In genomic region chr3:29324180-29324651, GRCh38 we compare ENCODE assay signal across 9 cellular contexts. TPM values are rescaled to one million over a fixed set of nuclear protein-coding genes. Genes with fewer than 3 reads are reported as not detected.
DNase-seq lines count a peak whose midpoint lies in the region; ATAC-seq, FAIRE-seq and TF ChIP-seq lines count a peak whose summit lies in the region.
"Had no signal": no experiment of that assay in that cellular context is flagged by ENCODE, and none has a peak within 500 bp of the region (broad histone marks: within the 10 kb centered on the region; RNA-seq: fewer than 3 reads in every experiment).

No MANE protein-coding gene starts in this region.

- H3K36me3 ChIP-seq in astrocyte (ENCODE audit: insufficient read depth, low read length): no peaks in the 10 kb centered on the region

- DNase-seq in AG04450 (ENCODE audit: low read depth, low spot score) (no peak), astrocyte (ENCODE audit: low read depth) (peak; percentile 71), lung microvascular endothelial cell (ENCODE audit: low read depth in 2 of 2) (peak; percentile 83 to 98), DMS153 treated with DMSO at 0.1 percent for 48 hours (lab: John Stamatoyannopoulos, UW; ENCODE audit: unreplicated experiment) (no peak), cortex of kidney (lab: John Stamatoyannopoulos, UW) (no peak)
- DNase-seq in activated T-helper 1 cell treated with anti-CD3 and anti-CD28 coated beads, Interleukin-12 subunit alpha, Interleukin-12 subunit beta, Interleukin-2, Interleukin-4 antibody, amounts not matched to agents 30 ng/mL and 10 ng/mL and 1 ng/mL, durations not matched to agents 14 hours and 24 hours and 36 hours (ENCODE audit: low spot score): no peak

- H3K36me3 Mint-ChIP-seq in astrocyte (ENCODE audit: low read depth, unreplicated experiment): no peaks in the 10 kb centered on the region
- no peaks in the 10 kb centered on the region for H3K36me3 Mint-ChIP-seq in activated T-helper 1 cell treated with anti-CD3 and anti-CD28 coated beads, Interleukin-12 subunit alpha, Interleukin-12 subunit beta, Interleukin-2, Interleukin-4 antibody, amounts not matched to agents 30 ng/mL and 10 ng/mL and 1 ng/mL, durations not matched to agents 14 hours and 24 hours and 36 hours (ENCODE audit: low read depth)

- H3K4me3 Mint-ChIP-seq in astrocyte (ENCODE audit: unreplicated experiment): no peak overlapping the region
- no peak overlapping the region for H3K4me3 Mint-ChIP-seq in activated T-helper 1 cell treated with anti-CD3 and anti-CD28 coated beads, Interleukin-12 subunit alpha, Interleukin-12 subunit beta, Interleukin-2, Interleukin-4 antibody, amounts not matched to agents 30 ng/mL and 10 ng/mL and 1 ng/mL, durations not matched to agents 14 hours and 24 hours and 36 hours

- peak; percentile 95 for FAIRE-seq in astrocyte (lab: Jason Lieb, UNC)
- FAIRE-seq: endometrium had no signal

- H3K27ac ChIP-seq in AG04450 (ENCODE audit: low read depth, low read length) (peak overlapping the region; percentile 11), astrocyte (ENCODE audit: low read depth, low read length) (peak overlapping the region; percentile 87)

- no peaks in the 10 kb centered on the region for H3K9me3 Mint-ChIP-seq in astrocyte (ENCODE audit: unreplicated experiment)
- H3K9me3 Mint-ChIP-seq in activated T-helper 1 cell treated with anti-CD3 and anti-CD28 coated beads, Interleukin-12 subunit alpha, Interleukin-12 subunit beta, Interleukin-2, Interleukin-4 antibody, amounts not matched to agents 30 ng/mL and 10 ng/mL and 1 ng/mL, durations not matched to agents 14 hours and 24 hours and 36 hours: no peaks in the 10 kb centered on the region

- TF ChIP-seq CTCF in AG04450 (IDR thresholded peaks at IDR 0.05; ENCODE audit: low read depth, low read length) (no peak), astrocyte (IDR thresholded peaks at IDR 0.05; ENCODE audit: insufficient read depth, low read depth, low read length) (no peak)

- peak overlapping the region; percentile 84 for H3K4me2 ChIP-seq in astrocyte (ENCODE audit: low read length)

- peak overlapping the region; percentile 71 for H2AFZ ChIP-seq in astrocyte (ENCODE audit: low read depth, low read length)

- H3K27me3 ChIP-seq in AG04450 (ENCODE audit: control insufficient read depth, insufficient read depth, low read length): no peaks in the 10 kb centered on the region
- no peaks in the 10 kb centered on the region for H3K27me3 ChIP-seq in astrocyte (ENCODE audit: insufficient read depth, low read length)

- peaks cover 8% of the 10 kb centered on the region for H3K4me1 ChIP-seq in astrocyte (ENCODE audit: insufficient read depth, low read length)

- peaks cover 17% of the 10 kb centered on the region for H3K4me1 Mint-ChIP-seq in astrocyte (ENCODE audit: low read depth, unreplicated experiment)
- H3K4me1 Mint-ChIP-seq in activated T-helper 1 cell treated with anti-CD3 and anti-CD28 coated beads, Interleukin-12 subunit alpha, Interleukin-12 subunit beta, Interleukin-2, Interleukin-4 antibody, amounts not matched to agents 30 ng/mL and 10 ng/mL and 1 ng/mL, durations not matched to agents 14 hours and 24 hours and 36 hours (ENCODE audit: low read depth): peaks cover 9% of the 10 kb centered on the region

- peak overlapping the region; percentile 49 for H3K9ac ChIP-seq in astrocyte (ENCODE audit: low read length)

- H3K4me3 ChIP-seq in AG04450 (ENCODE audit: low read depth, low read length) (no peak overlapping the region), astrocyte (ENCODE audit: insufficient read depth, low read depth, low read length) (peak overlapping the region; percentile 47)

- peak; percentile 95 for ATAC-seq in GM19043 (IDR thresholded peaks at IDR 0.05; ENCODE audit: low read depth, unreplicated experiment)
- ATAC-seq in HG03139 (IDR thresholded peaks at IDR 0.05; ENCODE audit: unreplicated experiment): peak; percentile 98

- intact Hi-C loops in activated T-helper 1 cell treated with anti-CD3 and anti-CD28 coated beads, Interleukin-12 subunit alpha, Interleukin-12 subunit beta, Interleukin-2, Interleukin-4 antibody, amounts not matched to agents 30 ng/mL and 10 ng/mL and 1 ng/mL, durations not matched to agents 14 hours and 24 hours and 36 hours (cut with micrococcal nuclease): no loop called here

- H3K9me3 ChIP-seq in AG04450 (ENCODE audit: control insufficient read depth, insufficient read depth, low read length) (no peaks in the 10 kb centered on the region), astrocyte (ENCODE audit: insufficient read depth, low read depth, low read length) (no peaks in the 10 kb centered on the region)

- H3K27ac Mint-ChIP-seq in astrocyte (ENCODE audit: unreplicated experiment): peak overlapping the region; percentile 66
- H3K27ac Mint-ChIP-seq in activated T-helper 1 cell treated with anti-CD3 and anti-CD28 coated beads, Interleukin-12 subunit alpha, Interleukin-12 subunit beta, Interleukin-2, Interleukin-4 antibody, amounts not matched to agents 30 ng/mL and 10 ng/mL and 1 ng/mL, durations not matched to agents 14 hours and 24 hours and 36 hours: no peak overlapping the region

- CTCF ChIA-PET in AG04450 (lab: Charles Lee): interaction anchor here (0.6 to 1.8 kb wide), 3 partner anchors 10 to 116 kb away, joined by 4 to 6 read pairs (median 5); no protein-coding TSS in a partner anchor

- POLR2A ChIA-PET in AG04450 (lab: Yijun Ruan, JAX): interaction anchor here (0.7 to 1.4 kb wide), 2 partner anchors 12 to 14 kb away, joined by 3 to 5 read pairs; no protein-coding TSS in a partner anchor

- H3K79me2 ChIP-seq in astrocyte (ENCODE audit: insufficient read depth, low read length): peaks cover 93% of the 10 kb centered on the region

- no peaks in the 10 kb centered on the region for H3K27me3 Mint-ChIP-seq in astrocyte (ENCODE audit: low read depth, unreplicated experiment)
- H3K27me3 Mint-ChIP-seq in activated T-helper 1 cell treated with anti-CD3 and anti-CD28 coated beads, Interleukin-12 subunit alpha, Interleukin-12 subunit beta, Interleukin-2, Interleukin-4 antibody, amounts not matched to agents 30 ng/mL and 10 ng/mL and 1 ng/mL, durations not matched to agents 14 hours and 24 hours and 36 hours (ENCODE audit: insufficient read depth): peaks cover 2% of the 10 kb centered on the region

- H4K20me1 ChIP-seq in astrocyte (ENCODE audit: insufficient read depth, low read length): peaks cover 7% of the 10 kb centered on the region

RNA-seq across cellular contexts. Expression of gene RBMS3, which starts 43.3 kb away (rescaled TPM):
- polyA plus RNA-seq in AG04450 (2011; rRNA removed): 32.0 and 33.4 TPM in 2 replicates
- polyA minus RNA-seq in AG04450 (2011; rRNA and poly(A)+ RNA removed): 267 and 274 TPM in 2 replicates
- 32.3 and 33.0 TPM in 2 replicates for total RNA-seq in astrocyte
- 22.6 and 24.2 TPM in 2 replicates for total RNA-seq in lung microvascular endothelial cell
- total RNA-seq in activated T-helper 1 cell treated with anti-CD3 and anti-CD28 coated beads, Interleukin-12 subunit alpha, Interleukin-12 subunit beta, Interleukin-2, Interleukin-4 antibody, amounts not matched to agents 30 ng/mL and 10 ng/mL and 1 ng/mL, durations not matched to agents 14 hours and 24 hours and 36 hours: 3.4 and 3.7 TPM in 2 replicates

Comparison
In these comparisons a context has a peak if more than half of its experiments do, and no peak if none do; other contexts are left out.
1. DNase-seq: peak in astrocyte (single experiment) and lung microvascular endothelial cell (2 of 2); none in AG04450 (single experiment), DMS153 treated with DMSO at 0.1 percent for 48 hours (single experiment), activated T-helper 1 cell treated with anti-CD3 and anti-CD28 coated beads, Interleukin-12 subunit alpha, Interleukin-12 subunit beta, Interleukin-2, Interleukin-4 antibody, amounts not matched to agents 30 ng/mL and 10 ng/mL and 1 ng/mL, durations not matched to agents 14 hours and 24 hours and 36 hours (single experiment) and cortex of kidney (single experiment).